14 cellular contexts compared by ENCODE assay signal in genomic region chr2:95648894-95649544, GRCh38. TPM values are rescaled to one million over a fixed set of nuclear protein-coding genes. Genes with fewer than 3 reads are reported as not detected.
"Had no signal": no experiment of that assay in that cellular context is flagged by ENCODE, and none has a peak within 500 bp of the region (broad histone marks: within the 10 kb centered on the region; RNA-seq: fewer than 3 reads in every experiment).

No MANE protein-coding gene starts in this region.

RNA-seq across cellular contexts. Expression of gene TRIM43, which starts 57.2 kb away (rescaled TPM):
- total RNA-seq: naive thymus-derived CD4-positive, alpha-beta T cell; natural killer cell; occipital lobe; osteoblast; ovary; progenitor cell of endocrine pancreas; psoas muscle; sciatic nerve; smooth muscle cell; spleen; suprapubic skin; transverse colon; upper lobe of right lung; urinary bladder had no signal
